Comparison of ENCODE assay signal across 8 cellular contexts in genomic region chr12:53659609-53660008, GRCh38. TPM values are rescaled to one million over a fixed set of nuclear protein-coding genes. Genes with fewer than 3 reads are reported as not detected.
DNase-seq lines count a peak whose midpoint lies in the region; ATAC-seq and TF ChIP-seq lines count a peak whose summit lies in the region.

No MANE protein-coding gene starts in this region.

- H3K4me1 Mint-ChIP-seq in mesothelial cell of epicardium, result peaks cover 20% of the 10 kb centered on the region

- peaks cover 19 to 20% of the 10 kb centered on the region in 2 donors for H3K4me1 ChIP-seq in duodenal mucosa (ENCODE audit: control insufficient read depth in 1 of 2, insufficient read depth in 2 of 2, low read length in 2 of 2)
- H3K4me1 ChIP-seq in upper lobe of left lung, result peaks cover 5 to 15% (median 12%) of the 10 kb centered on the region in 4 donors

- peaks cover 18% of the 10 kb centered on the region for H3K36me3 Mint-ChIP-seq in mesothelial cell of epicardium

- peaks cover 0 to 11% of the 10 kb centered on the region in 2 donors for H3K36me3 ChIP-seq in duodenal mucosa (ENCODE audit: control insufficient read depth in 1 of 2, insufficient read depth in 2 of 2, low read length in 2 of 2)
- H3K36me3 ChIP-seq in upper lobe of left lung, result peaks cover 0 to 20% (median 18%) of the 10 kb centered on the region in 4 donors

- DNase-seq in NCI-H2029 treated with DMSO at 0.1 percent for 48 hours (lab: John Stamatoyannopoulos, UW) (peak; percentile 58), NCI-H2029 (lab: John Stamatoyannopoulos, UW) (no peak), mesothelial cell of epicardium (ENCODE audit: low spot score in 2 of 2, unreplicated experiment in 2 of 2) (no peak), upper lobe of left lung (no peak), lower leg skin (ENCODE audit: low spot score in 2 of 2) (no peak), iPS-NIHi7 (ENCODE audit: extremely low spot score) (no peak)

- intact Hi-C loops in lower leg skin (cut with DNase I; ENCODE audit: low total_unique reads), result no loop called here

- H3K9me3 ChIP-seq in duodenal mucosa (ENCODE audit: control insufficient read depth in 1 of 2, low read length in 2 of 2), result no peaks in the 10 kb centered on the region
- H3K9me3 ChIP-seq in upper lobe of left lung, result no peaks in the 10 kb centered on the region

- TF ChIP-seq EP300 in upper lobe of left lung (IDR thresholded peaks at IDR 0.05), result no peak

- H3K4me3 Mint-ChIP-seq in mesothelial cell of epicardium, result no peak overlapping the region

- H3K4me3 ChIP-seq in duodenal mucosa (ENCODE audit: low read depth in 1 of 2, low read length in 2 of 2), result peak overlapping the region in 1 of 2 donors; percentile 18
- no peak overlapping the region for H3K4me3 ChIP-seq in upper lobe of left lung
- no peak overlapping the region for H3K4me3 ChIP-seq in lower leg skin (ENCODE audit: low read depth, poor library complexity, severe bottlenecking)

- WGBS in upper lobe of left lung, 2 donors, result 36 to 54% methylated on average over 2 of the region's 2 CpGs
- WGBS in lower leg skin, 2 donors, result 21 to 27% methylated on average over 2 of the region's 2 CpGs

- TF ChIP-seq POLR2A in upper lobe of left lung (IDR thresholded peaks at IDR 0.05) (no peak), lower leg skin (IDR thresholded peaks at IDR 0.05) (no peak)

- peak overlapping the region in 1 of 2 donors; percentile 42 for H3K9ac ChIP-seq in duodenal mucosa (ENCODE audit: low read depth in 1 of 2, low read length in 2 of 2)

- H3K27ac ChIP-seq in duodenal mucosa (ENCODE audit: low read depth, low read length), result peak overlapping the region; percentile 67
- peak overlapping the region; percentile 30 to 73 (median 48) for H3K27ac ChIP-seq in upper lobe of left lung

- ATAC-seq in upper lobe of left lung (ENCODE audit: low FRiP score in 2 of 2) (peak in 1 of 2 donors; percentile 35), GM18870 (IDR thresholded peaks at IDR 0.05; ENCODE audit: unreplicated experiment) (no peak)

- H3K27me3 ChIP-seq in duodenal mucosa (ENCODE audit: control insufficient read depth in 1 of 2, insufficient read depth in 2 of 2, low read length in 2 of 2), result no peaks in the 10 kb centered on the region
- no peaks in the 10 kb centered on the region for H3K27me3 ChIP-seq in upper lobe of left lung

- TF ChIP-seq CTCF in mesothelial cell of epicardium (IDR thresholded peaks at IDR 0.05; ENCODE audit: unreplicated experiment) (no peak), upper lobe of left lung (IDR thresholded peaks at IDR 0.05) (no peak), lower leg skin (IDR thresholded peaks at IDR 0.05) (no peak)

- H3K27ac Mint-ChIP-seq in mesothelial cell of epicardium, result peak overlapping the region; percentile 97

- H3K9me3 Mint-ChIP-seq in mesothelial cell of epicardium, result no peaks in the 10 kb centered on the region

- H3K27me3 Mint-ChIP-seq in mesothelial cell of epicardium (ENCODE audit: low read depth), result no peaks in the 10 kb centered on the region

RNA-seq across cellular contexts. Expression of gene ATP5MC2, which starts 16.3 kb away (rescaled TPM):
- total RNA-seq in mesothelial cell of epicardium, result 356 to 359 TPM (median 356 TPM) in 3 replicates
- total RNA-seq in upper lobe of left lung, result 100 to 1,000 TPM; 140 to 273 (median 206) TPM
- 100 to 1,000 TPM; 214 to 533 (median 318) TPM for total RNA-seq in lower leg skin

RNA-seq across cellular contexts. Expression of gene ATF7, which starts 33.4 kb away (rescaled TPM):
- total RNA-seq in mesothelial cell of epicardium, result 35.4 to 38.6 TPM (median 36.3 TPM) in 3 replicates
- total RNA-seq in upper lobe of left lung, result 10 to 100 TPM; 23.4 to 48.9 (median 41.2) TPM
- 10 to 100 TPM; 25.1 to 34.4 (median 29.0) TPM for total RNA-seq in lower leg skin
